ENCODE assay signal across 8 cellular contexts in the genomic region with DNA sequence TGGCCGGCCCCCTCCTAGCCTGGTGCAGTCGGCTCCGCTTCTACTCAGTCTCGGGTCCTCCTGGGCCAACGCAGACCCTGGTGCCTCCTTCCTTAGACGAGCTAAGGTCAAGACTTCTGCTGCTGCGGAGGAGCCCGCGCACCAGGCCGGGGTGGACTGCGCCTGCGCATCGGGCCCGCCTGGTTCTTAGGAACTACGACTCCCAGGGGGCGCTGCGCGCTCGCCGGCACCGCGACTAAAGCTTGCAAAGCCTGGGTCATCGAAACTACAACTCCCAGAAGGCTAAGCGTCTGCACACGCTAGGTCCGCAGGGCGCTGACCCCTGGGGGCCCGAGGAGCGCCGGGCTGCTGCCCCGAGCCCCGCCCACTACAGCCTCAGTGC. TPM values are rescaled to one million over a fixed set of nuclear protein-coding genes. Genes with fewer than 3 reads are reported as not detected.
DNase-seq lines count a peak whose midpoint lies in the region; ATAC-seq lines count a peak whose summit lies in the region.

Gene ZNF835, minus strand, starts transcription at position 145 of the 382 bp plus-strand sequence. CDS start 6,559 bp downstream, outside the sequence.

- H3K4me1 ChIP-seq in endocrine pancreas (ENCODE audit: control insufficient read depth, insufficient read depth, low read length) (no peaks in the 10 kb centered on the region), mucosa of stomach (ENCODE audit: control insufficient read depth, insufficient read depth, low read length) (peaks cover 5% of the 10 kb centered on the region)

- peak within 1 kb of the TSS; percentile 69 for H3K27ac Mint-ChIP-seq in activated CD8-positive, alpha-beta memory T cell treated with anti-CD3 and anti-CD28 coated beads, Interleukin-2, amount 10 ng/mL, durations not matched to agents 7 days and 5 days

- peak within 1 kb of the TSS; percentile 79 for H3K4me3 Mint-ChIP-seq in activated CD8-positive, alpha-beta memory T cell treated with anti-CD3 and anti-CD28 coated beads, Interleukin-2, amount 10 ng/mL, durations not matched to agents 7 days and 5 days

- ATAC-seq in activated CD8-positive, alpha-beta memory T cell treated with anti-CD3 and anti-CD28 coated beads, Interleukin-2, amount 10 ng/mL, durations not matched to agents 7 days and 5 days: peak; percentile 92
- no peak for ATAC-seq in HG03135 (IDR thresholded peaks at IDR 0.05; ENCODE audit: unreplicated experiment)
- ATAC-seq in HG02885 (IDR thresholded peaks at IDR 0.05; ENCODE audit: poor library complexity, unreplicated experiment): no peak

- H3K27me3 ChIP-seq in endocrine pancreas (ENCODE audit: control insufficient read depth, insufficient read depth, low read length) (no peaks in the 10 kb centered on the region), mucosa of stomach (ENCODE audit: control insufficient read depth, insufficient read depth, low read length) (no peaks in the 10 kb centered on the region)

- CTCF ChIA-PET in activated CD8-positive, alpha-beta memory T cell treated with anti-CD3 and anti-CD28 coated beads, Interleukin-2, amount 10 ng/mL, durations not matched to agents 7 days and 5 days (lab: Charles Lee): no interaction called here

- H3K36me3 ChIP-seq in endocrine pancreas (ENCODE audit: control insufficient read depth, insufficient read depth, low read length): no peaks in the 10 kb centered on the region
- H3K36me3 ChIP-seq in mucosa of stomach (ENCODE audit: control insufficient read depth, insufficient read depth, low read length): no peaks in the 10 kb centered on the region

- H3K9me3 ChIP-seq in endocrine pancreas (ENCODE audit: control insufficient read depth, low read length) (no peaks in the 10 kb centered on the region), mucosa of stomach (ENCODE audit: control insufficient read depth, low read length) (no peaks in the 10 kb centered on the region)

- peaks cover 18% of the 10 kb centered on the region for H3K9me3 Mint-ChIP-seq in activated CD8-positive, alpha-beta memory T cell treated with anti-CD3 and anti-CD28 coated beads, Interleukin-2, amount 10 ng/mL, durations not matched to agents 7 days and 5 days (ENCODE audit: low read depth)

- DNase-seq in NCI-H1092 (lab: John Stamatoyannopoulos, UW) (peak; percentile 18), MV-4-11 (lab: John Stamatoyannopoulos, UW) (no peak)
- DNase-seq in activated CD8-positive, alpha-beta memory T cell treated with anti-CD3 and anti-CD28 coated beads, Interleukin-2, amount 10 ng/mL, durations not matched to agents 7 days and 5 days: peak; percentile 84
- DNase-seq in stimulated activated CD8-positive, alpha-beta memory T cell treated with anti-CD3 and anti-CD28 coated beads, Interleukin-7, amount 100 ng/mL, for 4 hours (ENCODE audit: low read depth in 2 of 2): peak; percentile 61 to 74

- no peaks in the 10 kb centered on the region for H3K27me3 Mint-ChIP-seq in activated CD8-positive, alpha-beta memory T cell treated with anti-CD3 and anti-CD28 coated beads, Interleukin-2, amount 10 ng/mL, durations not matched to agents 7 days and 5 days

- H3K4me3 ChIP-seq in endocrine pancreas (ENCODE audit: control insufficient read depth, insufficient read depth, low read length) (peak within 1 kb of the TSS; percentile 51), mucosa of stomach (ENCODE audit: low read length) (peak within 1 kb of the TSS; percentile 49)

- H3K36me3 Mint-ChIP-seq in activated CD8-positive, alpha-beta memory T cell treated with anti-CD3 and anti-CD28 coated beads, Interleukin-2, amount 10 ng/mL, durations not matched to agents 7 days and 5 days: peaks cover 12% of the 10 kb centered on the region

- H3K9ac ChIP-seq in endocrine pancreas (ENCODE audit: control insufficient read depth, insufficient read depth, low read length) (peak within 1 kb of the TSS; percentile 58), mucosa of stomach (ENCODE audit: low read length) (peak within 1 kb of the TSS; percentile 52)

- H3K4me1 Mint-ChIP-seq in activated CD8-positive, alpha-beta memory T cell treated with anti-CD3 and anti-CD28 coated beads, Interleukin-2, amount 10 ng/mL, durations not matched to agents 7 days and 5 days: peaks cover 11% of the 10 kb centered on the region

RNA-seq across cellular contexts. Expression of gene ZNF835, which starts in this region (rescaled TPM):
- 1 to 10 TPM; 2.1 to 2.2 TPM for total RNA-seq in activated CD8-positive, alpha-beta memory T cell treated with anti-CD3 and anti-CD28 coated beads, Interleukin-2, amount 10 ng/mL, durations not matched to agents 7 days and 5 days
